1 cellular context compared by ENCODE assay signal in genomic region chr4:142984871-142985585, GRCh38.
TF ChIP-seq lines count a peak whose summit lies in the region.

No MANE protein-coding gene starts in this region.

TF ChIP-seq in H1, 55 proteins besides CTCF, POLR2A, EP300 and RAD21 (continued from another document):
- TF ChIP-seq GABPA (IDR thresholded peaks at IDR 0.05; ENCODE audit: borderline replicate concordance, insufficient read depth, low read length): no peak
- TF ChIP-seq CBX8 (IDR thresholded peaks at IDR 0.05; ENCODE audit: borderline replicate concordance, low read depth, low read length): no peak
- TF ChIP-seq PHF8 (conservative IDR thresholded peaks at IDR 0.05; ENCODE audit: low read depth, low read length): no peak
- TF ChIP-seq RXRA (IDR thresholded peaks at IDR 0.05; ENCODE audit: insufficient read depth, low read depth, low read length): no peak
- TF ChIP-seq SP1 (IDR thresholded peaks at IDR 0.05; ENCODE audit: low read depth, low read length): no peak
- no peak for TF ChIP-seq JUND (IDR thresholded peaks at IDR 0.05; ENCODE audit: low read length)
- no peak for TF ChIP-seq SAP30 (IDR thresholded peaks at IDR 0.05; ENCODE audit: insufficient read depth, insufficient replicate concordance, low read length)
- TF ChIP-seq TCF12 (IDR thresholded peaks at IDR 0.05; ENCODE audit: low read depth, low read length): no peak
- no peak for TF ChIP-seq GTF2F1 (IDR thresholded peaks at IDR 0.05; ENCODE audit: borderline replicate concordance, low read depth, low read length)
- TF ChIP-seq BACH1 (IDR thresholded peaks at IDR 0.05; ENCODE audit: low read length): no peak
- TF ChIP-seq BRCA1 (IDR thresholded peaks at IDR 0.05; ENCODE audit: low read depth, low read length): no peak
TF ChIP-seq in H1: peak in this region for 0.
